Comparison of ENCODE assay signal across 14 cellular contexts in genomic region chr1:29685387-29685786, GRCh38.
"Had no signal": no experiment of that assay in that cellular context is flagged by ENCODE, and none has a peak within 500 bp of the region (broad histone marks: within the 10 kb centered on the region; RNA-seq: fewer than 3 reads in every experiment).

No MANE protein-coding gene starts in this region.

- DNase-seq: activated CD4-positive, alpha-beta T cell treated with anti-CD3 and anti-CD28 coated beads, Interleukin-2, amount 50 U/mL, for 4 hours; activated naive CD4-positive, alpha-beta T cell treated with anti-CD3 and anti-CD28 coated beads, Interleukin-2, amount 50 U/mL, for 16 hours; effector memory CD4-positive, alpha-beta T cell; sigmoid colon; stimulated activated naive CD4-positive, alpha-beta T cell; SW 1271; testis had no signal

- H3K4me1 Mint-ChIP-seq: activated T-helper 17 cell treated with anti-CD3 and anti-CD28 coated beads, Interleukin-2, amount 50 U/mL, for 72 hours; central memory CD8-positive, alpha-beta T cell; naive thymus-derived CD8-positive, alpha-beta T cell had no signal

- H3K9me3 ChIP-seq: adrenal gland, psoas muscle, sigmoid colon, testis had no signal

- H3K36me3 Mint-ChIP-seq: naive thymus-derived CD8-positive, alpha-beta T cell had no signal

- H3K4me3 Mint-ChIP-seq: activated T-helper 17 cell treated with anti-CD3 and anti-CD28 coated beads, Interleukin-2, amount 50 U/mL, for 72 hours; central memory CD8-positive, alpha-beta T cell; naive thymus-derived CD8-positive, alpha-beta T cell; T-helper 2 cell treated with Interferon-gamma antibody and Interleukin-4, amounts not matched to agents 5 μg/mL and 100 μg/mL, for 36 hours had no signal

- ATAC-seq: activated T-helper 17 cell treated with anti-CD3 and anti-CD28 coated beads, Interleukin-2, amount 50 U/mL, for 72 hours; naive thymus-derived CD8-positive, alpha-beta T cell; psoas muscle had no signal

- H3K27ac Mint-ChIP-seq: activated T-helper 17 cell treated with anti-CD3 and anti-CD28 coated beads, Interleukin-2, amount 50 U/mL, for 72 hours; naive thymus-derived CD8-positive, alpha-beta T cell; T-helper 2 cell treated with Interferon-gamma antibody and Interleukin-4, amounts not matched to agents 5 μg/mL and 100 μg/mL, for 36 hours had no signal

- H3K4me3 ChIP-seq: adrenal gland, hepatocyte, psoas muscle, sigmoid colon, testis had no signal

- H3K27me3 ChIP-seq: adrenal gland, hepatocyte, testis had no signal

- H3K9me3 Mint-ChIP-seq: activated T-helper 17 cell treated with anti-CD3 and anti-CD28 coated beads, Interleukin-2, amount 50 U/mL, for 72 hours; central memory CD8-positive, alpha-beta T cell; naive thymus-derived CD8-positive, alpha-beta T cell; T-helper 2 cell treated with Interferon-gamma antibody and Interleukin-4, amounts not matched to agents 5 μg/mL and 100 μg/mL, for 36 hours had no signal

- H3K27ac ChIP-seq: adrenal gland, hepatocyte, psoas muscle, sigmoid colon, testis had no signal

- H3K4me1 ChIP-seq: adrenal gland, psoas muscle had no signal

- H3K36me3 ChIP-seq: adrenal gland, sigmoid colon had no signal
